In genomic region chr10:7817576-7817975, GRCh38 we compare ENCODE assay signal across 8 cellular contexts. TPM values are rescaled to one million over a fixed set of nuclear protein-coding genes. Genes with fewer than 3 reads are reported as not detected.
A peak's percentile ranks its signal among the peaks of the same experiment; 100 is the strongest.
DNase-seq lines count a peak whose midpoint lies in the region; ATAC-seq, FAIRE-seq and TF ChIP-seq lines count a peak whose summit lies in the region.

No MANE protein-coding gene starts in this region.

- H3K36me3 ChIP-seq in DND-41 (ENCODE audit: insufficient read depth, low read length) (peaks cover 3% of the 10 kb centered on the region; the same call in 1 of the 2 replicates), OCI-LY3 (replicated peaks; ENCODE audit: low read depth, low read length) (no peaks in the 10 kb centered on the region), pancreas (no peaks in the 10 kb centered on the region)

- H3K4me1 ChIP-seq in DND-41 (ENCODE audit: insufficient read depth, low read length), result peaks cover 32% of the 10 kb centered on the region
- peaks cover 18% of the 10 kb centered on the region for H3K4me1 ChIP-seq in OCI-LY3 (ENCODE audit: low read length)
- peaks cover 4 to 15% (median 8%) of the 10 kb centered on the region in 3 donors for H3K4me1 ChIP-seq in pancreas

- no peaks in the 10 kb centered on the region for H3K27me3 ChIP-seq in DND-41 (ENCODE audit: insufficient read depth, low read length, poor library complexity)
- no peaks in the 10 kb centered on the region for H3K27me3 ChIP-seq in OCI-LY3 (ENCODE audit: low read depth, low read length)
- no peaks in the 10 kb centered on the region for H3K27me3 ChIP-seq in pancreas

- no peak for DNase-seq in DND-41
- DNase-seq in epithelial cell of prostate (ENCODE audit: low read depth, low spot score), result no peak
- DNase-seq in pancreas, result no peak
- DNase-seq in effector CD8-positive, alpha-beta T cell (lab: John Stamatoyannopoulos, UW), result no peak
- no peak for DNase-seq in mucosa of gallbladder (ENCODE audit: low spot score)

- H3K4me3 ChIP-seq in DND-41 (ENCODE audit: low read depth in 1 of 2, low read length in 2 of 2), result peak overlapping the region; percentile 59 to 87
- H3K4me3 ChIP-seq in OCI-LY3 (ENCODE audit: low read length), result peak overlapping the region; percentile 99
- H3K4me3 ChIP-seq in pancreas, result peak overlapping the region; percentile 84 to 99 (median 97)

- H3K27ac ChIP-seq in DND-41 (ENCODE audit: low read length), result no peak overlapping the region
- no peak overlapping the region for H3K27ac ChIP-seq in OCI-LY3 (ENCODE audit: low read length)
- peak overlapping the region; percentile 34 for H3K27ac ChIP-seq in epithelial cell of prostate
- peak overlapping the region in 1 of 4 donors; percentile 30 for H3K27ac ChIP-seq in pancreas

- H4K20me1 ChIP-seq in DND-41 (ENCODE audit: insufficient read depth, low read length), result no peaks in the 10 kb centered on the region
- H4K20me1 ChIP-seq in OCI-LY3 (ENCODE audit: insufficient read depth, low read length), result no peaks in the 10 kb centered on the region

- intact Hi-C loops in pancreas (cut with DNase I), result no loop called here

- FAIRE-seq in pancreas (lab: Jason Lieb, UNC), result no peak

- TF ChIP-seq CTCF in DND-41 (IDR thresholded peaks at IDR 0.05; ENCODE audit: borderline replicate concordance, extremely low read depth, low read length, poor library complexity, severe bottlenecking) (no peak), OCI-LY3 (IDR thresholded peaks at IDR 0.05; ENCODE audit: low read depth, low read length) (no peak), pancreas (IDR thresholded peaks at IDR 0.05) (no peak)

- H3K79me2 ChIP-seq in DND-41 (ENCODE audit: insufficient read depth, low read length) (peaks cover 35% of the 10 kb centered on the region), OCI-LY3 (ENCODE audit: low read length) (peaks cover 16% of the 10 kb centered on the region)

- 7 to 10% methylated on average over 12 of the region's 12 CpGs for WGBS in pancreas, 2 donors

- H3K9me3 ChIP-seq in DND-41 (ENCODE audit: insufficient read depth, low read length, severe bottlenecking) (no peaks in the 10 kb centered on the region), OCI-LY3 (ENCODE audit: insufficient read depth, low read length) (no peaks in the 10 kb centered on the region), pancreas (no peaks in the 10 kb centered on the region)

- peak overlapping the region; percentile 83 for H3K4me2 ChIP-seq in DND-41 (ENCODE audit: insufficient read depth, low read length)
- peak overlapping the region; percentile 70 for H3K4me2 ChIP-seq in OCI-LY3 (ENCODE audit: low read length)

- ATAC-seq in DND-41 (ENCODE audit: insufficient read depth, low read depth) (no peak), pancreas (peak in 2 of 4 donors; percentile 2 to 15), GM18858 (IDR thresholded peaks at IDR 0.05; ENCODE audit: unreplicated experiment) (no peak), HG02588 (IDR thresholded peaks at IDR 0.05; ENCODE audit: unreplicated experiment) (no peak)

- peak overlapping the region; percentile 81 for H2AFZ ChIP-seq in DND-41 (ENCODE audit: low read depth, low read length)
- no peak overlapping the region for H2AFZ ChIP-seq in OCI-LY3 (ENCODE audit: low read depth, low read length)

- H3K9ac ChIP-seq in DND-41 (ENCODE audit: low read depth, low read length), result peak overlapping the region; percentile 73
- H3K9ac ChIP-seq in OCI-LY3 (ENCODE audit: low read length), result no peak overlapping the region

RNA-seq across cellular contexts. Expression of gene TAF3, which starts 0.7 kb away (rescaled TPM):
- total RNA-seq in pancreas, result 1 to 10 TPM; 3.7 to 5.8 (median 4.2) TPM
- polyA plus RNA-seq in pancreas, result 1 to 10 TPM; 2.9 to 3.9 TPM
- 7.7 TPM for total RNA-seq in mucosa of gallbladder

RNA-seq across cellular contexts. Expression of gene ATP5F1C, which starts 29.6 kb away (rescaled TPM):
- 100 to 1,000 TPM; 138 to 195 (median 150) TPM for total RNA-seq in pancreas
- polyA plus RNA-seq in pancreas, result 100 to 1,000 TPM; 201 to 273 TPM
- total RNA-seq in mucosa of gallbladder, result 234 TPM

RNA-seq across cellular contexts. Expression of gene KIN, which starts 29.8 kb away (rescaled TPM):
- total RNA-seq in pancreas (1 to 10 TPM; 2.7 to 6.1 (median 4.4) TPM), mucosa of gallbladder (10.4 TPM)
- 1 to 10 TPM; 6.5 to 8.8 TPM for polyA plus RNA-seq in pancreas
